Comparison of ENCODE assay signal across 14 cellular contexts in genomic region chr5:154302181-154302580, GRCh38.
DNase-seq lines count a peak whose midpoint lies in the region; ATAC-seq, FAIRE-seq and TF ChIP-seq lines count a peak whose summit lies in the region.
"Had no signal": no experiment of that assay in that cellular context is flagged by ENCODE, and none has a peak within 500 bp of the region (broad histone marks: within the 10 kb centered on the region; RNA-seq: fewer than 3 reads in every experiment).

No MANE protein-coding gene starts in this region.

- H3K27me3 ChIP-seq in right cardiac atrium (ENCODE audit: control insufficient read depth, insufficient read depth) (no peaks in the 10 kb centered on the region), pancreas (no peaks in the 10 kb centered on the region)
- H3K27me3 ChIP-seq: vagina had no signal

- peak; percentile 96 for ATAC-seq in right cardiac atrium
- peak; percentile 95 to 99 (median 97) for ATAC-seq in pancreas
- ATAC-seq in GM18498 (IDR thresholded peaks at IDR 0.05; ENCODE audit: unreplicated experiment), result no peak
- ATAC-seq: activated CD8-positive, alpha-beta T cell treated with anti-CD3 and anti-CD28 coated beads, Interleukin-2, amount 10 ng/mL, durations not matched to agents 7 days and 5 days; GM12878 had no signal

- intact Hi-C loops in right cardiac atrium (cut with DNase I), result no loop called here
- intact Hi-C loops in pancreas (cut with DNase I), result no loop called here

- H3K36me3 ChIP-seq in pancreas, result no peaks in the 10 kb centered on the region
- H3K36me3 ChIP-seq: vagina had no signal

- no peak overlapping the region for H3K4me3 ChIP-seq in right cardiac atrium (ENCODE audit: low read length)
- H3K4me3 ChIP-seq in pancreas, result no peak overlapping the region
- H3K4me3 ChIP-seq: GM12878, vagina had no signal

- no peak overlapping the region for H3K27ac ChIP-seq in right cardiac atrium (ENCODE audit: low read length)
- peak overlapping the region in 2 of 4 donors; percentile 38 to 51 for H3K27ac ChIP-seq in pancreas
- H3K27ac ChIP-seq: RWPE1, vagina had no signal

- H3K4me1 ChIP-seq in right cardiac atrium (ENCODE audit: control insufficient read depth, insufficient read depth, low read length), result peaks cover 3% of the 10 kb centered on the region
- H3K4me1 ChIP-seq in pancreas, result peaks cover 8 to 14% (median 10%) of the 10 kb centered on the region in 3 donors
- H3K4me1 ChIP-seq: vagina had no signal

- in situ Hi-C loops in ACHN (cut with HindIII; ENCODE audit: low pct_ligation_motif_present, low pct_unique_long_range_greater_than_20kb, low sequenced_read_pairs), result no loop called here

- WGBS in right cardiac atrium, result 43% methylated on average over 6 of the region's 6 CpGs
- WGBS in pancreas, 2 donors, result 38 to 42% methylated on average over 6 of the region's 6 CpGs

- DNase-seq in DMS79 (lab: John Stamatoyannopoulos, UW) (peak; percentile 73), astrocyte of the hippocampus (ENCODE audit: low read depth, low spot score) (peak; percentile 83), right cardiac atrium (peak; percentile 78 to 92 (median 92)), pancreas (peak; percentile 72 to 91 (median 85)), NCI-H2107 treated with DMSO at 0.1 percent for 48 hours (lab: John Stamatoyannopoulos, UW; ENCODE audit: unreplicated experiment) (no peak), ACHN (no peak)
- no peak for DNase-seq in activated T-cell treated with anti-CD3 and anti-CD28 coated beads, Interleukin-2, amount 50 U/mL, for 48 hours
- DNase-seq: activated CD8-positive, alpha-beta T cell treated with anti-CD3 and anti-CD28 coated beads, Interleukin-2, amount 10 ng/mL, durations not matched to agents 7 days and 5 days; activated naive CD4-positive, alpha-beta T cell had no signal

- TF ChIP-seq CTCF in pancreas (IDR thresholded peaks at IDR 0.05), result no peak

- no peak for FAIRE-seq in pancreas (lab: Jason Lieb, UNC)
- FAIRE-seq: GM12878, H54 had no signal

- H3K9me3 ChIP-seq in right cardiac atrium (ENCODE audit: control insufficient read depth, low read length), result no peaks in the 10 kb centered on the region
- peaks cover 0 to 5% (median 0%) of the 10 kb centered on the region in 4 donors for H3K9me3 ChIP-seq in pancreas
- H3K9me3 ChIP-seq: vagina had no signal

Comparison
In these comparisons a context has a peak if more than half of its experiments do, and no peak if none do; other contexts are left out.
1. DNase-seq: peak in DMS79 (single experiment), astrocyte of the hippocampus (single experiment), right cardiac atrium (3 of 3) and pancreas (6 of 6); none in NCI-H2107 treated with DMSO at 0.1 percent for 48 hours (single experiment), activated T-cell treated with anti-CD3 and anti-CD28 coated beads, Interleukin-2, amount 50 U/mL, for 48 hours (0 of 2) and ACHN (single experiment).